ENCODE assay signal across 17 cellular contexts in the genomic region with DNA sequence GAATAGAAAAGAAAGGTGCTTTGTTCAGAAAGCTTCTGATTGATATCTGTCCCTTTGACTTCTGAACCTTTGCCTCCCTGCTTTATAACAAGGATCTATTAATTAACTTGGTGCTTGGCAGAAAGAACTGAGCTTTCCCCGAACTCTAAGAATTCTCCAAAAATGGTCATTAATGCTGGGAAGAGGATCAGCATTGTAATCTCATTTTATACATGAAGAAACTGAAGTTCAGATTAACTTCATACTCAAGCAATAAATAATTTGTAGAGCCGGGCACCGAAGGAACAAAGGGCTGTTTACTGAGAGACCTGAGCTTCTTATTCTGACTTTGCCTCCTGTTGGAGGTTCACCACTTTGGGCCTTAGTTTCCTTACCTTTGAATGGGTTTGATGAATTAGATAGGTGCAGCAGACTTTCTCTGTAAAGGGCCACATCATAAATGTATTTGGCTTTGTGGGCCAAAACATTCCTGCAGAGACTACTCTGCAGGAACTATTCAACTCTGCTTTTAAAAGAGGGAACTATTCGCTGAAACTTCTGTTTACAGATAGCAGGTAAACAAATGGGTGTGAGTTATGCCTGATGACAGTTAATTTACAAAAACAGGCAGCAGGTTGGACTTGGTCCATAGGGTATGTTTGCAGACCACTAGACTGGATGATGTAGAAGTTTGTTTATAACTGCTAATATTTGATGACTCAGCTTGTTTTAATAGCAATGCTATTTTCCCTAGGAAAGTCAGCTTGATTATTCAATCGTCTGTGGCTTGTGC.
A peak's percentile ranks its signal among the peaks of the same experiment; 100 is the strongest.
DNase-seq lines count a peak whose midpoint lies in the region; ATAC-seq and TF ChIP-seq lines count a peak whose summit lies in the region.
"Had no signal": no experiment of that assay in that cellular context is flagged by ENCODE, and none has a peak within 500 bp of the region (broad histone marks: within the 10 kb centered on the region; RNA-seq: fewer than 3 reads in every experiment).

No MANE protein-coding gene starts in this region.

- ATAC-seq in left lobe of liver, result peak; percentile 69
- ATAC-seq: right cardiac atrium had no signal

- H3K4me1 ChIP-seq in Peyer's patch, result peaks cover 0 to 24% (median 6%) of the 10 kb centered on the region in 4 donors
- peaks cover 0 to 11% (median 4%) of the 10 kb centered on the region in 4 donors for H3K4me1 ChIP-seq in tibial nerve

- H3K9me3 ChIP-seq in Peyer's patch (no peaks in the 10 kb centered on the region), tibial nerve (no peaks in the 10 kb centered on the region)

- H3K4me1 Mint-ChIP-seq in activated naive CD4-positive, alpha-beta T cell treated with anti-CD3 and anti-CD28 coated beads for 36 hours (ENCODE audit: low read depth), result no peaks in the 10 kb centered on the region

- 33 to 38% methylated on average over 5 of the region's 5 CpGs for WGBS in tibial nerve, 2 donors

- no peak overlapping the region for H3K27ac Mint-ChIP-seq in activated naive CD4-positive, alpha-beta T cell treated with anti-CD3 and anti-CD28 coated beads for 36 hours
- H3K27ac Mint-ChIP-seq: naive B cell; T-helper 1 cell treated with Interleukin-12 subunit alpha and Interleukin-12 subunit beta and Interleukin-4 antibody, amounts not matched to agents 30 μg/mL and 1 μg/mL, for 36 hours had no signal

- CTCF ChIA-PET in activated naive CD4-positive, alpha-beta T cell treated with anti-CD3 and anti-CD28 coated beads for 36 hours (lab: Charles Lee), result interaction anchor here (0.6 kb wide), 1 partner anchor 40 kb away, joined by 3 read pairs; no protein-coding TSS in a partner anchor

- peaks cover 23% of the 10 kb centered on the region for H3K27me3 Mint-ChIP-seq in activated naive CD4-positive, alpha-beta T cell treated with anti-CD3 and anti-CD28 coated beads for 36 hours (ENCODE audit: low read depth)
- H3K27me3 Mint-ChIP-seq: naive B cell had no signal

- DNase-seq in NCI-H1105 treated with DMSO at 0.1 percent for 48 hours (lab: John Stamatoyannopoulos, UW) (peak; percentile 12), NCI-H1105 (lab: John Stamatoyannopoulos, UW) (no peak), Peyer's patch (no peak), left lobe of liver (ENCODE audit: low spot score) (no peak), tibial nerve (ENCODE audit: low spot score in 2 of 2) (no peak), NCI-H82 (lab: John Stamatoyannopoulos, UW) (no peak), ureter (ENCODE audit: low spot score) (no peak)
- DNase-seq in activated naive CD4-positive, alpha-beta T cell treated with anti-CD3 and anti-CD28 coated beads for 36 hours, result no peak
- DNase-seq: activated CD8-positive, alpha-beta memory T cell treated with anti-CD3 and anti-CD28 coated beads, Interleukin-2, amount 50 U/mL, for 48 hours; activated naive CD4-positive, alpha-beta T cell treated with Interleukin-2 at 50 U/mL for 16 hours; glutamatergic neuron; naive B cell; right cardiac atrium; stimulated activated CD4-positive, alpha-beta T cell treated with anti-CD3 and anti-CD28 coated beads, Interleukin-2, amount 100 ng/mL, for 48 hours had no signal

- H3K27me3 ChIP-seq in Peyer's patch (no peaks in the 10 kb centered on the region), tibial nerve (no peaks in the 10 kb centered on the region)
- H3K27me3 ChIP-seq: cardiac muscle cell had no signal

- intact Hi-C loops in activated naive CD4-positive, alpha-beta T cell treated with anti-CD3 and anti-CD28 coated beads for 36 hours (cut with micrococcal nuclease), result no loop called here

- H3K27ac ChIP-seq in Peyer's patch (peak overlapping the region in 3 of 4 donors; percentile 35 to 83 (median 68)), tibial nerve (peak overlapping the region in 3 of 4 donors; percentile 30 to 50 (median 47))
- H3K27ac ChIP-seq: cardiac muscle cell, RWPE1 had no signal

- TF ChIP-seq POLR2A in Peyer's patch (IDR thresholded peaks at IDR 0.05) (no peak), tibial nerve (IDR thresholded peaks at IDR 0.05) (no peak)

- no peak overlapping the region for H3K4me3 Mint-ChIP-seq in activated naive CD4-positive, alpha-beta T cell treated with anti-CD3 and anti-CD28 coated beads for 36 hours
- H3K4me3 Mint-ChIP-seq: naive B cell; T-helper 1 cell treated with Interleukin-12 subunit alpha and Interleukin-12 subunit beta and Interleukin-4 antibody, amounts not matched to agents 30 μg/mL and 1 μg/mL, for 36 hours had no signal

- H3K9me3 Mint-ChIP-seq in activated naive CD4-positive, alpha-beta T cell treated with anti-CD3 and anti-CD28 coated beads for 36 hours, result no peaks in the 10 kb centered on the region
- H3K9me3 Mint-ChIP-seq: T-helper 1 cell treated with Interleukin-12 subunit alpha and Interleukin-12 subunit beta and Interleukin-4 antibody, amounts not matched to agents 30 μg/mL and 1 μg/mL, for 36 hours had no signal

- H3K4me3 ChIP-seq in Peyer's patch (no peak overlapping the region), tibial nerve (no peak overlapping the region)
- H3K4me3 ChIP-seq: cardiac muscle cell had no signal

- no peak for TF ChIP-seq CTCF in Peyer's patch (IDR thresholded peaks at IDR 0.05)
- no peak for TF ChIP-seq CTCF in tibial nerve (IDR thresholded peaks at IDR 0.05)

- no peaks in the 10 kb centered on the region for H3K36me3 Mint-ChIP-seq in activated naive CD4-positive, alpha-beta T cell treated with anti-CD3 and anti-CD28 coated beads for 36 hours (ENCODE audit: low read depth)
- H3K36me3 Mint-ChIP-seq: naive B cell had no signal

- H3K36me3 ChIP-seq in Peyer's patch, result no peaks in the 10 kb centered on the region
- no peaks in the 10 kb centered on the region for H3K36me3 ChIP-seq in tibial nerve
- H3K36me3 ChIP-seq: cardiac muscle cell had no signal

- no peak for TF ChIP-seq EP300 in tibial nerve (IDR thresholded peaks at IDR 0.05)
